1 cellular context compared by ENCODE assay signal in genomic region chr3:49786357-49787181, GRCh38.
TF ChIP-seq lines count a peak whose summit lies in the region.

Gene IP6K1, minus strand, starts transcription at chr3:49786542. Its CDS starts 38,502 bp downstream, at chr3:49748040.

TF ChIP-seq in H1, 55 proteins besides CTCF, POLR2A, EP300 and RAD21 (continued from another document):
- TF ChIP-seq, protein P1, sequence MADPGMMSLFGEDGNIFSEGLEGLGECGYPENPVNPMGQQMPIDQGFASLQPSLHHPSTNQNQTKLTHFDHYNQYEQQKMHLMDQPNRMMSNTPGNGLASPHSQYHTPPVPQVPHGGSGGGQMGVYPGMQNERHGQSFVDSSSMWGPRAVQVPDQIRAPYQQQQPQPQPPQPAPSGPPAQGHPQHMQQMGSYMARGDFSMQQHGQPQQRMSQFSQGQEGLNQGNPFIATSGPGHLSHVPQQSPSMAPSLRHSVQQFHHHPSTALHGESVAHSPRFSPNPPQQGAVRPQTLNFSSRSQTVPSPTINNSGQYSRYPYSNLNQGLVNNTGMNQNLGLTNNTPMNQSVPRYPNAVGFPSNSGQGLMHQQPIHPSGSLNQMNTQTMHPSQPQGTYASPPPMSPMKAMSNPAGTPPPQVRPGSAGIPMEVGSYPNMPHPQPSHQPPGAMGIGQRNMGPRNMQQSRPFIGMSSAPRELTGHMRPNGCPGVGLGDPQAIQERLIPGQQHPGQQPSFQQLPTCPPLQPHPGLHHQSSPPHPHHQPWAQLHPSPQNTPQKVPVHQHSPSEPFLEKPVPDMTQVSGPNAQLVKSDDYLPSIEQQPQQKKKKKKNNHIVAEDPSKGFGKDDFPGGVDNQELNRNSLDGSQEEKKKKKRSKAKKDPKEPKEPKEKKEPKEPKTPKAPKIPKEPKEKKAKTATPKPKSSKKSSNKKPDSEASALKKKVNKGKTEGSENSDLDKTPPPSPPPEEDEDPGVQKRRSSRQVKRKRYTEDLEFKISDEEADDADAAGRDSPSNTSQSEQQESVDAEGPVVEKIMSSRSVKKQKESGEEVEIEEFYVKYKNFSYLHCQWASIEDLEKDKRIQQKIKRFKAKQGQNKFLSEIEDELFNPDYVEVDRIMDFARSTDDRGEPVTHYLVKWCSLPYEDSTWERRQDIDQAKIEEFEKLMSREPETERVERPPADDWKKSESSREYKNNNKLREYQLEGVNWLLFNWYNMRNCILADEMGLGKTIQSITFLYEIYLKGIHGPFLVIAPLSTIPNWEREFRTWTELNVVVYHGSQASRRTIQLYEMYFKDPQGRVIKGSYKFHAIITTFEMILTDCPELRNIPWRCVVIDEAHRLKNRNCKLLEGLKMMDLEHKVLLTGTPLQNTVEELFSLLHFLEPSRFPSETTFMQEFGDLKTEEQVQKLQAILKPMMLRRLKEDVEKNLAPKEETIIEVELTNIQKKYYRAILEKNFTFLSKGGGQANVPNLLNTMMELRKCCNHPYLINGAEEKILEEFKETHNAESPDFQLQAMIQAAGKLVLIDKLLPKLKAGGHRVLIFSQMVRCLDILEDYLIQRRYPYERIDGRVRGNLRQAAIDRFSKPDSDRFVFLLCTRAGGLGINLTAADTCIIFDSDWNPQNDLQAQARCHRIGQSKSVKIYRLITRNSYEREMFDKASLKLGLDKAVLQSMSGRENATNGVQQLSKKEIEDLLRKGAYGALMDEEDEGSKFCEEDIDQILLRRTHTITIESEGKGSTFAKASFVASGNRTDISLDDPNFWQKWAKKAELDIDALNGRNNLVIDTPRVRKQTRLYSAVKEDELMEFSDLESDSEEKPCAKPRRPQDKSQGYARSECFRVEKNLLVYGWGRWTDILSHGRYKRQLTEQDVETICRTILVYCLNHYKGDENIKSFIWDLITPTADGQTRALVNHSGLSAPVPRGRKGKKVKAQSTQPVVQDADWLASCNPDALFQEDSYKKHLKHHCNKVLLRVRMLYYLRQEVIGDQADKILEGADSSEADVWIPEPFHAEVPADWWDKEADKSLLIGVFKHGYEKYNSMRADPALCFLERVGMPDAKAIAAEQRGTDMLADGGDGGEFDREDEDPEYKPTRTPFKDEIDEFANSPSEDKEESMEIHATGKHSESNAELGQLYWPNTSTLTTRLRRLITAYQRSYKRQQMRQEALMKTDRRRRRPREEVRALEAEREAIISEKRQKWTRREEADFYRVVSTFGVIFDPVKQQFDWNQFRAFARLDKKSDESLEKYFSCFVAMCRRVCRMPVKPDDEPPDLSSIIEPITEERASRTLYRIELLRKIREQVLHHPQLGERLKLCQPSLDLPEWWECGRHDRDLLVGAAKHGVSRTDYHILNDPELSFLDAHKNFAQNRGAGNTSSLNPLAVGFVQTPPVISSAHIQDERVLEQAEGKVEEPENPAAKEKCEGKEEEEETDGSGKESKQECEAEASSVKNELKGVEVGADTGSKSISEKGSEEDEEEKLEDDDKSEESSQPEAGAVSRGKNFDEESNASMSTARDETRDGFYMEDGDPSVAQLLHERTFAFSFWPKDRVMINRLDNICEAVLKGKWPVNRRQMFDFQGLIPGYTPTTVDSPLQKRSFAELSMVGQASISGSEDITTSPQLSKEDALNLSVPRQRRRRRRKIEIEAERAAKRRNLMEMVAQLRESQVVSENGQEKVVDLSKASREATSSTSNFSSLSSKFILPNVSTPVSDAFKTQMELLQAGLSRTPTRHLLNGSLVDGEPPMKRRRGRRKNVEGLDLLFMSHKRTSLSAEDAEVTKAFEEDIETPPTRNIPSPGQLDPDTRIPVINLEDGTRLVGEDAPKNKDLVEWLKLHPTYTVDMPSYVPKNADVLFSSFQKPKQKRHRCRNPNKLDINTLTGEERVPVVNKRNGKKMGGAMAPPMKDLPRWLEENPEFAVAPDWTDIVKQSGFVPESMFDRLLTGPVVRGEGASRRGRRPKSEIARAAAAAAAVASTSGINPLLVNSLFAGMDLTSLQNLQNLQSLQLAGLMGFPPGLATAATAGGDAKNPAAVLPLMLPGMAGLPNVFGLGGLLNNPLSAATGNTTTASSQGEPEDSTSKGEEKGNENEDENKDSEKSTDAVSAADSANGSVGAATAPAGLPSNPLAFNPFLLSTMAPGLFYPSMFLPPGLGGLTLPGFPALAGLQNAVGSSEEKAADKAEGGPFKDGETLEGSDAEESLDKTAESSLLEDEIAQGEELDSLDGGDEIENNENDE (IDR thresholded peaks at IDR 0.05; ENCODE audit: insufficient replicate concordance, low read length): no peak
- TF ChIP-seq KDM4A (IDR thresholded peaks at IDR 0.05; ENCODE audit: low read depth, low read length, severe bottlenecking): peak; percentile 77
- TF ChIP-seq SUZ12 (IDR thresholded peaks at IDR 0.05; ENCODE audit: low read length): no peak
- no peak for TF ChIP-seq CHD1 (IDR thresholded peaks at IDR 0.05; ENCODE audit: low read depth, low read length)
- no peak for TF ChIP-seq CTBP2 (IDR thresholded peaks at IDR 0.05; ENCODE audit: borderline replicate concordance, insufficient read depth, insufficient read length, low read length)
- TF ChIP-seq, protein P2, sequence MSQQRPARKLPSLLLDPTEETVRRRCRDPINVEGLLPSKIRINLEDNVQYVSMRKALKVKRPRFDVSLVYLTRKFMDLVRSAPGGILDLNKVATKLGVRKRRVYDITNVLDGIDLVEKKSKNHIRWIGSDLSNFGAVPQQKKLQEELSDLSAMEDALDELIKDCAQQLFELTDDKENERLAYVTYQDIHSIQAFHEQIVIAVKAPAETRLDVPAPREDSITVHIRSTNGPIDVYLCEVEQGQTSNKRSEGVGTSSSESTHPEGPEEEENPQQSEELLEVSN (IDR thresholded peaks at IDR 0.05): peak; percentile 95
- no peak for TF ChIP-seq KDM5A (IDR thresholded peaks at IDR 0.05; ENCODE audit: low read length)
- TF ChIP-seq BCL11A (IDR thresholded peaks at IDR 0.05; ENCODE audit: low read depth in 2 of 2, low read length in 2 of 2): no peak
- TF ChIP-seq RFX5 (IDR thresholded peaks at IDR 0.05; ENCODE audit: borderline replicate concordance, low read depth, low read length): no peak
- TF ChIP-seq RBBP5 (IDR thresholded peaks at IDR 0.05; ENCODE audit: borderline replicate concordance, low read depth, low read length): no peak
- no peak for TF ChIP-seq CBX8 (IDR thresholded peaks at IDR 0.05; ENCODE audit: borderline replicate concordance, low read depth, low read length)
- no peak for TF ChIP-seq ZNF274 (IDR thresholded peaks at IDR 0.05; ENCODE audit: borderline replicate concordance, extremely low read depth, low read length)
- TF ChIP-seq USF2 (IDR thresholded peaks at IDR 0.05; ENCODE audit: low read length): peak; percentile 98
- TF ChIP-seq YY1 (IDR thresholded peaks at IDR 0.05; ENCODE audit: low read depth, low read length): peak; percentile 96
- no peak for TF ChIP-seq GTF2F1 (IDR thresholded peaks at IDR 0.05; ENCODE audit: borderline replicate concordance, low read depth, low read length)
- TF ChIP-seq CBX5 (IDR thresholded peaks at IDR 0.05; ENCODE audit: low read depth, low read length): no peak
- TF ChIP-seq CEBPB (IDR thresholded peaks at IDR 0.05; ENCODE audit: low read depth, low read length): no peak
- TF ChIP-seq HDAC6 (IDR thresholded peaks at IDR 0.05; ENCODE audit: low read depth, low read length): no peak
- TF ChIP-seq PHF8 (conservative IDR thresholded peaks at IDR 0.05; ENCODE audit: low read depth, low read length): peak; percentile 90
- no peak for TF ChIP-seq HDAC2 (IDR thresholded peaks at IDR 0.05; ENCODE audit: borderline replicate concordance in 1 of 2, low read depth in 2 of 2, low read length in 2 of 2)
- no peak; the same call in 1 of the 2 replicates for TF ChIP-seq SP4 (IDR thresholded peaks at IDR 0.05; ENCODE audit: low read length)
- peak; percentile 98 for TF ChIP-seq MAX (IDR thresholded peaks at IDR 0.05)
- TF ChIP-seq EGR1 (IDR thresholded peaks at IDR 0.05; ENCODE audit: borderline replicate concordance, low read depth, low read length): no peak
- no peak for TF ChIP-seq TAF7 (optimal IDR thresholded peaks at IDR 0.05; ENCODE audit: borderline replicate concordance, low read depth, low read length)
- TF ChIP-seq BACH1 (IDR thresholded peaks at IDR 0.05; ENCODE audit: low read length): no peak
- no peak for TF ChIP-seq FOSL1 (IDR thresholded peaks at IDR 0.05; ENCODE audit: insufficient read depth, low read depth, low read length)
- no peak for TF ChIP-seq TEAD4 (IDR thresholded peaks at IDR 0.05; ENCODE audit: low read depth, low read length)
- TF ChIP-seq SRF (IDR thresholded peaks at IDR 0.05; ENCODE audit: low read depth, low read length): no peak
- peak; percentile 64 to 82; a peak in 2 of 4 replicates for TF ChIP-seq SIN3A (conservative IDR thresholded peaks at IDR 0.05 in 1 of 2, IDR thresholded peaks at IDR 0.05 in 1 of 2; ENCODE audit: low read depth in 1 of 2, low read length in 2 of 2)
- TF ChIP-seq, protein P3, sequence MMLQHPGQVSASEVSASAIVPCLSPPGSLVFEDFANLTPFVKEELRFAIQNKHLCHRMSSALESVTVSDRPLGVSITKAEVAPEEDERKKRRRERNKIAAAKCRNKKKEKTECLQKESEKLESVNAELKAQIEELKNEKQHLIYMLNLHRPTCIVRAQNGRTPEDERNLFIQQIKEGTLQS (IDR thresholded peaks at IDR 0.05; ENCODE audit: insufficient read depth, low read depth, low read length): peak; percentile 92
- peak; percentile 87 for TF ChIP-seq SP2 (IDR thresholded peaks at IDR 0.05; ENCODE audit: low read length)
- peak; percentile 27 for TF ChIP-seq ASH2L (IDR thresholded peaks at IDR 0.05; ENCODE audit: low read length)
- peak; percentile 81 for TF ChIP-seq NRF1 (IDR thresholded peaks at IDR 0.05; ENCODE audit: low read depth, low read length)
- TF ChIP-seq RXRA (IDR thresholded peaks at IDR 0.05; ENCODE audit: insufficient read depth, low read depth, low read length): no peak
- TF ChIP-seq SIRT6 (IDR thresholded peaks at IDR 0.05; ENCODE audit: low read length): no peak
- no peak for TF ChIP-seq GABPA (IDR thresholded peaks at IDR 0.05; ENCODE audit: borderline replicate concordance, insufficient read depth, low read length)
- TF ChIP-seq CREB1 (IDR thresholded peaks at IDR 0.05): peak; percentile 85
- TF ChIP-seq RNF2 (IDR thresholded peaks at IDR 0.05; ENCODE audit: borderline replicate concordance, low read depth, low read length, missing control alignments, poor library complexity, severe bottlenecking): peak; percentile 42
